In the genomic region with DNA sequence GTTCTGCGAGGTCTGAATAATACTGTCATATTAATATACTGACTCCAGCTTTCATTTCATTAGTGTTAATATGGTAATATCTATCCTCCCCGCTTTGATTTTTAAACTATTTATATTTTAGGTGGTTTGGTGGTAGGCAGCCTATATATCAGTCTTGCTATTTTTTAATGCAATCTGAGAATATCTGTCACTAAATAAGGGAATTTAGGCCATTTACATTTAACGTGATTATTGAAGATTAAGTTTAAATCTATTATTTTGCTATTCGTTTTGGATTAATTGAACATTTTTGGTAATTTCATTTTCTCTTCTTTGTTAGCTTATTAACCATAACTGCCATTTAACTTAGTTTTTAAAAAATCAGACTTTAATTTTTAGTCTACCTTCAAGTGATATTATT, we compare ENCODE assay signal across 8 cellular contexts.
"Had no signal": no experiment of that assay in that cellular context is flagged by ENCODE, and none has a peak within 500 bp of the region (broad histone marks: within the 10 kb centered on the region; RNA-seq: fewer than 3 reads in every experiment).

No MANE protein-coding gene starts in this region.

- DNase-seq: GDM1, GF-D8 had no signal

- FAIRE-seq: G401.6, GM12878, GM12891, GM12892, GM18507, GM19239 had no signal

- ATAC-seq: GM12878 had no signal

- H3K4me3 ChIP-seq: GM12878 had no signal
